Comparison of ENCODE assay signal across 1 cellular context in the genomic region with DNA sequence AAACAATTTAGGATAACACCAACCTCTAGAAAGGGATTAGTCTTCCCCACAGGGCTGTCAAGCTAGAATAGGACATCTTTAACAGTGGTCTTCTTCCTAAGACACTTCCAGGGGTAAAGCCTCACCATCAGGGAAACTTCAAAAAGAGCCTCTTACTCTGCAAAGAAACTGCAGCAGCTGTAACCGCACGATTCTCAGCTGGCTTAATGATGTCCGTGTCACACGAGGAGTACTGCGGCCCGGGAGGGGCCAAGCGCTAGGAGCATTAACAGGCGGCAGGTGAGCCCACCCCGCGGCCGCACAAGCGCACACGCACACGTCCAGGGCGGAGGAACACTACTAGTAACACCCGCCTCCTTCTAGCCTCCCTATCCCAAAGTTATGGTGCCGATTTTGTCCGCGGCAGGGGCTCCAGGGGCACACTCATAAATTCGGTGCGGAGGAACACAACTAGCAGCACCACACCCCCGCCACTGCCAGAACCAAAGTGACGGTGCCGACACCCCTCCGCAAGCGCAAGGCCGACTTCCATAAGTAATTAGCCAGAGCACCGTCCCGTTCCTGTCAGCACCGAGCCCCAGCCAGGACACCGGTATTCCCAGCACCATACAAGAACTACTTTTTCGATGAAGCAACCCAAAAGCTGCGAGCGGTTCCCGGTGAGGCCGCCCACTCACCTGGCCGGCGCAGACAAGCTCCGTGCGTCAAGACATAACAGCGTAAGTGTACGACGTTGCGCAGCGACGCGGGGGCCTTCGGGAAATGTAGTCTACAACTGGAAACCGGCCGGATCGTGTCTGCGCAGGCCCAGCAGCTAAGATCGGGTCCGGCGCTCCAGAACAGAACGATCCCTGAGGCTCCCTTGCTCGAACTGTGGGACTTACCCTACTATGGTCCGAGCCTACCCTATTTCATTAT.
A peak's percentile ranks its signal among the peaks of the same experiment; 100 is the strongest.
TF ChIP-seq lines count a peak whose summit lies in the region.

ZNF540 (plus strand) TSS at position 813 of the 918 bp plus-strand sequence. CDS start 3,572 bp downstream, outside the sequence.
ZNF571 (minus strand) TSS at position 729 of the 918 bp plus-strand sequence. CDS start 8,116 bp downstream, outside the sequence.

TF ChIP-seq in IMR-90, 13 proteins besides CTCF, POLR2A, EP300 and RAD21:
- TF ChIP-seq CEBPB (IDR thresholded peaks at IDR 0.05; ENCODE audit: low read depth, low read length) (peak; percentile 69), CHD1 (IDR thresholded peaks at IDR 0.05; ENCODE audit: low read depth, low read length) (0 out of 2 replicates have a peak, but pooled peaks have one; percentile 6), RFX5 (IDR thresholded peaks at IDR 0.05; ENCODE audit: low read depth, low read length) (no peak)
